In genomic region chr17:30823425-30823824, GRCh38 we compare ENCODE assay signal across 8 cellular contexts. TPM values are rescaled to one million over a fixed set of nuclear protein-coding genes. Genes with fewer than 3 reads are reported as not detected.
A peak's percentile ranks its signal among the peaks of the same experiment; 100 is the strongest.
DNase-seq lines count a peak whose midpoint lies in the region; TF ChIP-seq lines count a peak whose summit lies in the region.

No MANE protein-coding gene starts in this region.

- no peaks in the 10 kb centered on the region for H3K9me3 ChIP-seq in CD4-positive, alpha-beta memory T cell (ENCODE audit: control insufficient read depth in 1 of 2, low read length in 2 of 2)
- H3K9me3 ChIP-seq in ectodermal cell (ENCODE audit: control insufficient read depth, low read length) (no peaks in the 10 kb centered on the region), neural progenitor cell (ENCODE audit: low read depth) (no peaks in the 10 kb centered on the region)

- no peaks in the 10 kb centered on the region for H3K36me3 ChIP-seq in CD4-positive, alpha-beta memory T cell (ENCODE audit: insufficient read depth, low read length)
- H3K36me3 ChIP-seq in ectodermal cell (ENCODE audit: control insufficient read depth, insufficient read depth, low read length) (no peaks in the 10 kb centered on the region), neural progenitor cell (no peaks in the 10 kb centered on the region)

- CTCF ChIA-PET in CD4-positive, alpha-beta memory T cell (lab: Charles Lee; ENCODE audit: partially characterized antibody), result interaction anchor here (2.5 to 12.7 kb wide), 3 partner anchors 14 to 37 kb away, joined by 9 to 271 read pairs (median 29); no protein-coding TSS in a partner anchor

- H3K4me1 ChIP-seq in CD4-positive, alpha-beta memory T cell (ENCODE audit: insufficient read depth, low read length), result peaks cover 55% of the 10 kb centered on the region
- H3K4me1 ChIP-seq in ectodermal cell (ENCODE audit: control insufficient read depth, insufficient read depth, low read length), result no peaks in the 10 kb centered on the region
- peaks cover 23% of the 10 kb centered on the region for H3K4me1 ChIP-seq in neural progenitor cell

- intact Hi-C loops in CD4-positive, alpha-beta memory T cell (cut with micrococcal nuclease), result loop anchor here (5.0 kb wide), 3 partner anchors 36 to 494 kb away; no protein-coding TSS in a partner anchor

- H3K27me3 Mint-ChIP-seq in CD4-positive, alpha-beta memory T cell, result no peaks in the 10 kb centered on the region
- H3K27me3 Mint-ChIP-seq in neural progenitor cell (ENCODE audit: insufficient read depth, low read depth), result peaks cover 6% of the 10 kb centered on the region

- peak overlapping the region; percentile 83 for H3K27ac ChIP-seq in CD4-positive, alpha-beta memory T cell (ENCODE audit: low read depth, low read length)
- no peak overlapping the region for H3K27ac ChIP-seq in ectodermal cell (ENCODE audit: insufficient read depth, low read depth, low read length, poor library complexity, severe bottlenecking)
- peak overlapping the region; percentile 89 for H3K27ac ChIP-seq in neural progenitor cell

- H3K4me1 Mint-ChIP-seq in CD4-positive, alpha-beta memory T cell, result peaks cover 35 to 56% (median 45%) of the 10 kb centered on the region in 4 donors
- H3K4me1 Mint-ChIP-seq in neural progenitor cell, result peaks cover 18% of the 10 kb centered on the region

- peak overlapping the region; percentile 98 for H3K4me2 ChIP-seq in neural progenitor cell

- H3F3A ChIP-seq in neural progenitor cell (ENCODE audit: low read depth), result peaks cover 26% of the 10 kb centered on the region

- H3K79me2 ChIP-seq in neural progenitor cell (ENCODE audit: low read depth), result peaks cover 59% of the 10 kb centered on the region

- peaks cover 25% of the 10 kb centered on the region for H4K20me1 ChIP-seq in neural progenitor cell (ENCODE audit: low read depth)

- POLR2A ChIA-PET in CD4-positive, alpha-beta memory T cell (lab: Charles Lee; ENCODE audit: partially characterized antibody), result interaction anchor here (1.0 to 11.3 kb wide), 12 partner anchors 12 to 1257 kb away, joined by 3 to 317 read pairs (median 6); partner anchors contain the start of genes ABHD15 and GOSR1

- H3K4me3 ChIP-seq in CD4-positive, alpha-beta memory T cell (ENCODE audit: low read length in 2 of 2), result peak overlapping the region; percentile 90 to 92
- H3K4me3 ChIP-seq in NB4 (ENCODE audit: low read depth, low read length) (peak overlapping the region; percentile 87), ectodermal cell (ENCODE audit: insufficient read depth, low read depth, low read length) (peak overlapping the region; percentile 84), neural progenitor cell (peak overlapping the region; percentile 83)

- 89 to 92% methylated on average over 4 to 7 of the region's 7 CpGs for WGBS in ectodermal cell, 2 experiments

- H3K9ac ChIP-seq in neural progenitor cell, result peak overlapping the region; percentile 63

- no peaks in the 10 kb centered on the region for H3K27me3 ChIP-seq in CD4-positive, alpha-beta memory T cell (ENCODE audit: insufficient read depth, low read length)
- H3K27me3 ChIP-seq in ectodermal cell (ENCODE audit: control insufficient read depth, insufficient read depth, low read length, poor library complexity, severe bottlenecking) (no peaks in the 10 kb centered on the region), neural progenitor cell (no peaks in the 10 kb centered on the region)

- DNase-seq in CD4-positive, alpha-beta memory T cell, result no peak
- DNase-seq in NB4 (ENCODE audit: low read depth) (no peak), neural progenitor cell (ENCODE audit: low spot score) (no peak), epidermal melanocyte (ENCODE audit: insufficient read length, low spot score) (no peak), hypothalamus (lab: John Stamatoyannopoulos, UW) (no peak), hippocampal formation (lab: John Stamatoyannopoulos, UW) (no peak)
- no peak for DNase-seq in central memory CD4-positive, alpha-beta T cell

- peak overlapping the region; percentile 81 to 97 (median 94) for H3K27ac Mint-ChIP-seq in CD4-positive, alpha-beta memory T cell
- H3K27ac Mint-ChIP-seq in neural progenitor cell, result no peak overlapping the region

- H3K4me3 Mint-ChIP-seq in CD4-positive, alpha-beta memory T cell, result peak overlapping the region; percentile 93 to 100 (median 96)
- peak overlapping the region; percentile 91 for H3K4me3 Mint-ChIP-seq in neural progenitor cell

- H2AFZ ChIP-seq in neural progenitor cell (replicated peaks), result peak overlapping the region; percentile 85

- peaks cover 4 to 27% of the 10 kb centered on the region in 2 donors for H3K36me3 Mint-ChIP-seq in CD4-positive, alpha-beta memory T cell
- no peaks in the 10 kb centered on the region for H3K36me3 Mint-ChIP-seq in neural progenitor cell

- H3K9me3 Mint-ChIP-seq in CD4-positive, alpha-beta memory T cell, result peaks cover 0 to 2% (median 0%) of the 10 kb centered on the region in 8 donors
- no peaks in the 10 kb centered on the region for H3K9me3 Mint-ChIP-seq in neural progenitor cell

- TF ChIP-seq CTCF in NB4 (IDR thresholded peaks at IDR 0.05; ENCODE audit: low read depth, low read length) (no peak), neural progenitor cell (IDR thresholded peaks at IDR 0.05) (no peak)

- no peak for TF ChIP-seq POLR2A in NB4 (IDR thresholded peaks at IDR 0.05; ENCODE audit: extremely low read depth, insufficient read length)

RNA-seq across cellular contexts. Expression of gene CRLF3, which starts 1.1 kb away (rescaled TPM):
- total RNA-seq in CD4-positive, alpha-beta memory T cell, result 10 to 100 TPM; 92.7 to 95.0 TPM
- polyA plus RNA-seq in CD4-positive, alpha-beta memory T cell, result 100 to 1,000 TPM; 121 to 123 TPM
- polyA plus RNA-seq in ectodermal cell (2013, experiment 1 of 4), result 16.0 TPM
- 16.2 TPM for polyA plus RNA-seq in ectodermal cell (2013, experiment 2 of 4)
- 12.0 TPM for polyA plus RNA-seq in ectodermal cell (2013, experiment 3 of 4)
- 14.2 TPM for polyA plus RNA-seq in ectodermal cell (2013, experiment 4 of 4)
- total RNA-seq in neural progenitor cell (ENCODE audit: low replicate concordance), result 27.0 and 43.8 TPM in 2 replicates

RNA-seq across cellular contexts. Expression of gene ATAD5, which starts 8.3 kb away (rescaled TPM):
- total RNA-seq in CD4-positive, alpha-beta memory T cell, result 1 to 10 TPM; 4.2 to 4.5 TPM
- 1 to 10 TPM in 1 of 2 donors, under 1 TPM in 1; 0.15 to 2.2 TPM for polyA plus RNA-seq in CD4-positive, alpha-beta memory T cell
- 24.2 TPM for polyA plus RNA-seq in ectodermal cell (2013, experiment 1 of 4)
- polyA plus RNA-seq in ectodermal cell (2013, experiment 2 of 4), result 25.4 TPM
- polyA plus RNA-seq in ectodermal cell (2013, experiment 3 of 4), result 20.2 TPM
- 19.5 TPM for polyA plus RNA-seq in ectodermal cell (2013, experiment 4 of 4)
- 27.3 and 36.2 TPM in 2 replicates for total RNA-seq in neural progenitor cell (ENCODE audit: low replicate concordance)
